In the genomic region with DNA sequence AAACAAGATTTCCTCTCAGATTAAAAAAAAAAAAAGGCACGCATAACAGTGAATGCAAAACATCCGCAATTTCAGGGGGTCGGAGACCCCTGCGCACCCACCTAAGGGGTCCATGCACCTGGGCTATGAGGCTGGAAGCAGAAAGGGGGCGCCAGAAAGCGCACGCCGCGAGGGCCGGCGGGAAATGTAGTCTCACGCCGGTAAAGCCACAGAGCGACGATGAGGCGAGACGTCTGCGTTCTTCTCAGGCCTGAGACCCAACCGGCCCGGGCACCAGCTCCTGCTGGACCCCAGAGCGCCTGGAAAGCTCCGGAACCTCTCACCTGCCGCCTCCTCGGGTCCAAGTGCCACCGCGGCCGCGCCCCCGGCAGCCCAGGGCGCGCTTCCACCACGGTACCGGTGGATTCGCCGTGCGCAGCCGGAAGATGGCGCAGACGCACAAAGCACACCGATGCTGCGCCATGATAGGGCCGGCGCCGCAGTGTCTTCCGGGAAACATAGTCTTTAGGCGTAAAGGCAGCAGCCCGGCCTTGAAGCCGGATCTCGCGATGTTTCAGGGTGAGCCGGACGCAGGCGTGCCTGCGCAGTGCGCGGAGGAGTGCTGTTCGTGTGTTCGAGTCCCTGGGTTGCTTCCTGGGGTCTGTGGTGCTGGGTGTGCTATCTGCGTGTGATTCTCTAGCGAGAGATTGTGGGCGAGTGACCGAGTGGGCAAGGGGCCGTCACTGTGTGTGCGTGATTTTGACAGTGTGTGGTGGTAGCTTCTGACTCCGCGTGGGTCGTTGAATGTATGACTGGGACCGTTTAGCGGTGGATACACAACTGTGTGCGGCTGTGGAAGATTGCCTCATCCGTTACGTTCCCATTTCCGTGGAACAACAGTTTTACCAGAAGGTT, we compare ENCODE assay signal across 1 cellular context.
TF ChIP-seq lines count a peak whose summit lies in the region.

Gene ZNF582, minus strand, starts transcription at position 416 of the 894 bp plus-strand sequence. CDS start 1,782 bp downstream, outside the sequence.

TF ChIP-seq in HepG2, 621 proteins besides CTCF, POLR2A, EP300 and RAD21 (continued from another document and continues in another):
- TF ChIP-seq HBP1 (CRISPR knock-in tag; IDR thresholded peaks at IDR 0.05; ENCODE audit: low read depth) (no peak), TBP (CRISPR knock-in tag; IDR thresholded peaks at IDR 0.05) (no peak), ZNF264 (CRISPR knock-in tag; IDR thresholded peaks at IDR 0.05) (no peak), KAT7 (CRISPR knock-in tag; IDR thresholded peaks at IDR 0.05; ENCODE audit: borderline replicate concordance) (no peak), SOX13 (IDR thresholded peaks at IDR 0.05) (no peak), SOX13 (CRISPR knock-in tag; conservative IDR thresholded peaks at IDR 0.05 in 1 of 2, IDR thresholded peaks at IDR 0.05 in 1 of 2) (no peak), SRF (IDR thresholded peaks at IDR 0.05; ENCODE audit: low read depth, low read length) (no peak), ZSCAN5A (CRISPR knock-in tag; IDR thresholded peaks at IDR 0.05; ENCODE audit: borderline replicate concordance) (no peak; the same call in 1 of the 2 replicates), MXD4 (CRISPR knock-in tag; IDR thresholded peaks at IDR 0.05) (no peak), SRY (CRISPR knock-in tag; IDR thresholded peaks at IDR 0.05) (no peak), WIZ (CRISPR knock-in tag; IDR thresholded peaks at IDR 0.05) (no peak), HNF4G (IDR thresholded peaks at IDR 0.05; ENCODE audit: borderline replicate concordance, low read depth, low read length) (no peak), HNF4G (CRISPR knock-in tag; IDR thresholded peaks at IDR 0.05; ENCODE audit: borderline replicate concordance, low read depth) (no peak), YY1 (IDR thresholded peaks at IDR 0.05; ENCODE audit: insufficient read depth, insufficient replicate concordance, low read depth, low read length) (peak; percentile 85), DNMT3B (CRISPR knock-in tag; conservative IDR thresholded peaks at IDR 0.05) (no peak), ZNF10 (CRISPR knock-in tag; IDR thresholded peaks at IDR 0.05; ENCODE audit: borderline replicate concordance, low read depth) (no peak), ZNF556 (CRISPR knock-in tag; IDR thresholded peaks at IDR 0.05; ENCODE audit: borderline replicate concordance) (0 out of 2 replicates have a peak, but pooled peaks have one; percentile 59), MLLT10 (CRISPR knock-in tag; IDR thresholded peaks at IDR 0.05) (no peak), ZNF574 (CRISPR knock-in tag; IDR thresholded peaks at IDR 0.05) (peak; percentile 65), GATAD2A (CRISPR knock-in tag; IDR thresholded peaks at IDR 0.05) (no peak), SMARCE1 (IDR thresholded peaks at IDR 0.05; ENCODE audit: borderline replicate concordance) (no peak), ZNF720 (CRISPR knock-in tag; IDR thresholded peaks at IDR 0.05) (no peak), ZNF558 (CRISPR knock-in tag; IDR thresholded peaks at IDR 0.05; ENCODE audit: borderline replicate concordance) (no peak), ZBTB7A (CRISPR knock-in tag; IDR thresholded peaks at IDR 0.05) (peak; percentile 74), ZNF263 (CRISPR knock-in tag; IDR thresholded peaks at IDR 0.05) (no peak), NR2C2 (CRISPR knock-in tag; IDR thresholded peaks at IDR 0.05; ENCODE audit: borderline replicate concordance) (peak; percentile 51; the same call in 1 of the 2 replicates), IKZF5 (CRISPR knock-in tag; IDR thresholded peaks at IDR 0.05) (no peak), MAZ (IDR thresholded peaks at IDR 0.05; ENCODE audit: borderline replicate concordance, low read depth, low read length) (no peak), MAZ (CRISPR knock-in tag; IDR thresholded peaks at IDR 0.05; ENCODE audit: low read depth) (0 out of 2 replicates have a peak, but pooled peaks have one; percentile 54), ZNF333 (CRISPR knock-in tag; IDR thresholded peaks at IDR 0.05; ENCODE audit: borderline replicate concordance) (0 out of 2 replicates have a peak, but pooled peaks have one; percentile 32), ZNF788 (CRISPR knock-in tag; IDR thresholded peaks at IDR 0.05; ENCODE audit: borderline replicate concordance) (peak; percentile 91), JUNB (CRISPR knock-in tag; IDR thresholded peaks at IDR 0.05; ENCODE audit: borderline replicate concordance) (no peak), KLF16 (CRISPR knock-in tag; IDR thresholded peaks at IDR 0.05) (no peak), ZNF230 (CRISPR knock-in tag; IDR thresholded peaks at IDR 0.05) (0 out of 2 replicates have a peak, but pooled peaks have one; percentile 29), JARID2 (CRISPR knock-in tag; IDR thresholded peaks at IDR 0.05; ENCODE audit: insufficient replicate concordance) (no peak), PPARG (CRISPR knock-in tag; conservative IDR thresholded peaks at IDR 0.05) (no peak), ZNF143 (CRISPR knock-in tag; IDR thresholded peaks at IDR 0.05) (peak; percentile 92), ZBTB43 (CRISPR knock-in tag; conservative IDR thresholded peaks at IDR 0.05) (no peak), ZNF614 (CRISPR knock-in tag; IDR thresholded peaks at IDR 0.05; ENCODE audit: borderline replicate concordance) (no peak; the same call in 1 of the 2 replicates), PCBP1 (IDR thresholded peaks at IDR 0.05; ENCODE audit: borderline replicate concordance, low read depth, low read length) (no peak), SAFB2 (CRISPR knock-in tag; IDR thresholded peaks at IDR 0.05; ENCODE audit: borderline replicate concordance, low read depth) (no peak), KLF15 (CRISPR knock-in tag; IDR thresholded peaks at IDR 0.05; ENCODE audit: borderline replicate concordance) (no peak), KDM1A (CRISPR knock-in tag; IDR thresholded peaks at IDR 0.05) (no peak), KDM6A (CRISPR knock-in tag; IDR thresholded peaks at IDR 0.05; ENCODE audit: low read depth) (no peak), ZNF350 (CRISPR knock-in tag; IDR thresholded peaks at IDR 0.05; ENCODE audit: borderline replicate concordance, low read depth) (peak; percentile 41; the same call in 1 of the 2 replicates)
- TF ChIP-seq, protein P1, sequence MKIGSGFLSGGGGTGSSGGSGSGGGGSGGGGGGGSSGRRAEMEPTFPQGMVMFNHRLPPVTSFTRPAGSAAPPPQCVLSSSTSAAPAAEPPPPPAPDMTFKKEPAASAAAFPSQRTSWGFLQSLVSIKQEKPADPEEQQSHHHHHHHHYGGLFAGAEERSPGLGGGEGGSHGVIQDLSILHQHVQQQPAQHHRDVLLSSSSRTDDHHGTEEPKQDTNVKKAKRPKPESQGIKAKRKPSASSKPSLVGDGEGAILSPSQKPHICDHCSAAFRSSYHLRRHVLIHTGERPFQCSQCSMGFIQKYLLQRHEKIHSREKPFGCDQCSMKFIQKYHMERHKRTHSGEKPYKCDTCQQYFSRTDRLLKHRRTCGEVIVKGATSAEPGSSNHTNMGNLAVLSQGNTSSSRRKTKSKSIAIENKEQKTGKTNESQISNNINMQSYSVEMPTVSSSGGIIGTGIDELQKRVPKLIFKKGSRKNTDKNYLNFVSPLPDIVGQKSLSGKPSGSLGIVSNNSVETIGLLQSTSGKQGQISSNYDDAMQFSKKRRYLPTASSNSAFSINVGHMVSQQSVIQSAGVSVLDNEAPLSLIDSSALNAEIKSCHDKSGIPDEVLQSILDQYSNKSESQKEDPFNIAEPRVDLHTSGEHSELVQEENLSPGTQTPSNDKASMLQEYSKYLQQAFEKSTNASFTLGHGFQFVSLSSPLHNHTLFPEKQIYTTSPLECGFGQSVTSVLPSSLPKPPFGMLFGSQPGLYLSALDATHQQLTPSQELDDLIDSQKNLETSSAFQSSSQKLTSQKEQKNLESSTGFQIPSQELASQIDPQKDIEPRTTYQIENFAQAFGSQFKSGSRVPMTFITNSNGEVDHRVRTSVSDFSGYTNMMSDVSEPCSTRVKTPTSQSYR (CRISPR knock-in tag; IDR thresholded peaks at IDR 0.05; ENCODE audit: borderline replicate concordance) = no peak
- TF ChIP-seq, protein P2, sequence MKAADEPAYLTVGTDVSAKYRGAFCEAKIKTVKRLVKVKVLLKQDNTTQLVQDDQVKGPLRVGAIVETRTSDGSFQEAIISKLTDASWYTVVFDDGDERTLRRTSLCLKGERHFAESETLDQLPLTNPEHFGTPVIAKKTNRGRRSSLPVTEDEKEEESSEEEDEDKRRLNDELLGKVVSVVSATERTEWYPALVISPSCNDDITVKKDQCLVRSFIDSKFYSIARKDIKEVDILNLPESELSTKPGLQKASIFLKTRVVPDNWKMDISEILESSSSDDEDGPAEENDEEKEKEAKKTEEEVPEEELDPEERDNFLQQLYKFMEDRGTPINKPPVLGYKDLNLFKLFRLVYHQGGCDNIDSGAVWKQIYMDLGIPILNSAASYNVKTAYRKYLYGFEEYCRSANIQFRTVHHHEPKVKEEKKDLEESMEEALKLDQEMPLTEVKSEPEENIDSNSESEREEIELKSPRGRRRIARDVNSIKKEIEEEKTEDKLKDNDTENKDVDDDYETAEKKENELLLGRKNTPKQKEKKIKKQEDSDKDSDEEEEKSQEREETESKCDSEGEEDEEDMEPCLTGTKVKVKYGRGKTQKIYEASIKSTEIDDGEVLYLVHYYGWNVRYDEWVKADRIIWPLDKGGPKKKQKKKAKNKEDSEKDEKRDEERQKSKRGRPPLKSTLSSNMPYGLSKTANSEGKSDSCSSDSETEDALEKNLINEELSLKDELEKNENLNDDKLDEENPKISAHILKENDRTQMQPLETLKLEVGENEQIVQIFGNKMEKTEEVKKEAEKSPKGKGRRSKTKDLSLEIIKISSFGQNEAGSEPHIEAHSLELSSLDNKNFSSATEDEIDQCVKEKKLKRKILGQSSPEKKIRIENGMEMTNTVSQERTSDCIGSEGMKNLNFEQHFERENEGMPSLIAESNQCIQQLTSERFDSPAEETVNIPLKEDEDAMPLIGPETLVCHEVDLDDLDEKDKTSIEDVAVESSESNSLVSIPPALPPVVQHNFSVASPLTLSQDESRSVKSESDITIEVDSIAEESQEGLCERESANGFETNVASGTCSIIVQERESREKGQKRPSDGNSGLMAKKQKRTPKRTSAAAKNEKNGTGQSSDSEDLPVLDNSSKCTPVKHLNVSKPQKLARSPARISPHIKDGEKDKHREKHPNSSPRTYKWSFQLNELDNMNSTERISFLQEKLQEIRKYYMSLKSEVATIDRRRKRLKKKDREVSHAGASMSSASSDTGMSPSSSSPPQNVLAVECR (CRISPR knock-in tag; IDR thresholded peaks at IDR 0.05; ENCODE audit: borderline replicate concordance) = peak; percentile 70; the same call in 1 of the 2 replicates
